Comparison of ENCODE assay signal across 1 cellular context in the genomic region with DNA sequence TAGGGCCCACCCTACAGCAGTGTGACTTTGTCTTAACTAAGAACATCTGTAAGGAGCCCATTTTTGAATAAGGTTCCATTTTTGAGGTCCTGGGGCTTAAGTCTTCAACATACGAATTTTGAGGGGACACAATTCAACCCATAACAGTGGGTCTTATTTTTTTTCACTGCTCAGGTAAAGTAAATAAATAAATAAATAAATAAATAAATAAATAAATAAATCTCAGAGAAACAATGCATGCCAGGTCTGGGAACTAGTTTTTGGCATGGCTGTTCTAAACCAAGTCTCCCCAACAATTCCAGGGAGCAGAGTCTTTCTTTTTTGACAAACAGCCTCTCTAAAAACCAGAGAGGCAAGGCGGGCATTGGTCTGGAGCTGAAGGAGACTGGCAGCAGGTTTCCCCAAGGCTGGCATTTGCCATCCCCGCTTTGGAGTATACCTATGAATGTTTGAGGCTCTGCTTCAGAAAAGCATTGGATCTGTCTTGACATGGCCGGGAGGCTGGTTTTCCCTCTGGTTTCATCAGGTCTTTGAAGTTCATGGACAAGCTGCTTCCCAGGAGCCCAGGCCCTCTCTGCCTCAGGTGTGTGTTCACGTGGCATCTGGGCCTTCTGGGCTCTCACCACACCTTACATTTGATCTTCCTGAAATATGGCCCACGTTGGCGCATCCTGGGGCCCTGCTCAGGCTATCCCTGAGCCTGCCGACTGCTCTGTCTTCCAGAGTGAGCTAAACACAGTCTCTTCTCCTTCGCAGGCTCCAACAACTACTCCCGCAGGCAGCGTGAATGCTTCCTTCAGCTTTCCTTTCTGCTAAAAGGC.
TF ChIP-seq lines count a peak whose summit lies in the region.

No MANE protein-coding gene starts in this region.

TF ChIP-seq in HEK293, 187 proteins besides CTCF, POLR2A, EP300 and RAD21 (continued from another document and continues in another):
- TF ChIP-seq, protein P1, sequence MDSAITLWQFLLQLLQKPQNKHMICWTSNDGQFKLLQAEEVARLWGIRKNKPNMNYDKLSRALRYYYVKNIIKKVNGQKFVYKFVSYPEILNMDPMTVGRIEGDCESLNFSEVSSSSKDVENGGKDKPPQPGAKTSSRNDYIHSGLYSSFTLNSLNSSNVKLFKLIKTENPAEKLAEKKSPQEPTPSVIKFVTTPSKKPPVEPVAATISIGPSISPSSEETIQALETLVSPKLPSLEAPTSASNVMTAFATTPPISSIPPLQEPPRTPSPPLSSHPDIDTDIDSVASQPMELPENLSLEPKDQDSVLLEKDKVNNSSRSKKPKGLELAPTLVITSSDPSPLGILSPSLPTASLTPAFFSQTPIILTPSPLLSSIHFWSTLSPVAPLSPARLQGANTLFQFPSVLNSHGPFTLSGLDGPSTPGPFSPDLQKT (IDR thresholded peaks at IDR 0.05; ENCODE audit: borderline replicate concordance, low read depth, low read length), result no peak
- TF ChIP-seq KLF10 (tag by site-specific recombination; IDR thresholded peaks at IDR 0.05) (no peak), ZBTB48 (tag by site-specific recombination; IDR thresholded peaks at IDR 0.05) (no peak), ZNF76 (tag by site-specific recombination; IDR thresholded peaks at IDR 0.05; ENCODE audit: borderline replicate concordance, low read depth) (no peak), ZNF791 (tag by site-specific recombination; IDR thresholded peaks at IDR 0.05) (no peak), RBAK (tag by site-specific recombination; IDR thresholded peaks at IDR 0.05) (no peak), ZNF514 (tag by site-specific recombination; IDR thresholded peaks at IDR 0.05) (no peak), ZNF140 (tag by site-specific recombination; IDR thresholded peaks at IDR 0.05) (peak; percentile 41; the same call in 1 of the 2 replicates), YY2 (tag by site-specific recombination; IDR thresholded peaks at IDR 0.05) (no peak), ZSCAN23 (tag by site-specific recombination; IDR thresholded peaks at IDR 0.05) (no peak), ZNF394 (tag by site-specific recombination; IDR thresholded peaks at IDR 0.05; ENCODE audit: borderline replicate concordance) (peak; percentile 75; the same call in 1 of the 2 replicates), ZNF24 (tag by site-specific recombination; IDR thresholded peaks at IDR 0.05) (no peak), ZNF654 (tag by site-specific recombination; IDR thresholded peaks at IDR 0.05; ENCODE audit: low read depth) (peak; percentile 26; the same call in 1 of the 2 replicates), ZNF623 (tag by site-specific recombination; IDR thresholded peaks at IDR 0.05) (peak; percentile 37; the same call in 1 of the 2 replicates), ZNF558 (tag by site-specific recombination; IDR thresholded peaks at IDR 0.05) (0 out of 2 replicates have a peak, but pooled peaks have one; percentile 40), ZNF114 (tag by site-specific recombination; IDR thresholded peaks at IDR 0.05) (no peak), ZNF670 (tag by site-specific recombination; IDR thresholded peaks at IDR 0.05; ENCODE audit: low read depth) (no peak), ZNF530 (tag by site-specific recombination; IDR thresholded peaks at IDR 0.05; ENCODE audit: low read depth) (no peak)
- TF ChIP-seq, protein P2, sequence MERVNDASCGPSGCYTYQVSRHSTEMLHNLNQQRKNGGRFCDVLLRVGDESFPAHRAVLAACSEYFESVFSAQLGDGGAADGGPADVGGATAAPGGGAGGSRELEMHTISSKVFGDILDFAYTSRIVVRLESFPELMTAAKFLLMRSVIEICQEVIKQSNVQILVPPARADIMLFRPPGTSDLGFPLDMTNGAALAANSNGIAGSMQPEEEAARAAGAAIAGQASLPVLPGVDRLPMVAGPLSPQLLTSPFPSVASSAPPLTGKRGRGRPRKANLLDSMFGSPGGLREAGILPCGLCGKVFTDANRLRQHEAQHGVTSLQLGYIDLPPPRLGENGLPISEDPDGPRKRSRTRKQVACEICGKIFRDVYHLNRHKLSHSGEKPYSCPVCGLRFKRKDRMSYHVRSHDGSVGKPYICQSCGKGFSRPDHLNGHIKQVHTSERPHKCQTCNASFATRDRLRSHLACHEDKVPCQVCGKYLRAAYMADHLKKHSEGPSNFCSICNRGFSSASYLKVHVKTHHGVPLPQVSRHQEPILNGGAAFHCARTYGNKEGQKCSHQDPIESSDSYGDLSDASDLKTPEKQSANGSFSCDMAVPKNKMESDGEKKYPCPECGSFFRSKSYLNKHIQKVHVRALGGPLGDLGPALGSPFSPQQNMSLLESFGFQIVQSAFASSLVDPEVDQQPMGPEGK (tag by site-specific recombination; IDR thresholded peaks at IDR 0.05), result no peak
- TF ChIP-seq, protein P3, sequence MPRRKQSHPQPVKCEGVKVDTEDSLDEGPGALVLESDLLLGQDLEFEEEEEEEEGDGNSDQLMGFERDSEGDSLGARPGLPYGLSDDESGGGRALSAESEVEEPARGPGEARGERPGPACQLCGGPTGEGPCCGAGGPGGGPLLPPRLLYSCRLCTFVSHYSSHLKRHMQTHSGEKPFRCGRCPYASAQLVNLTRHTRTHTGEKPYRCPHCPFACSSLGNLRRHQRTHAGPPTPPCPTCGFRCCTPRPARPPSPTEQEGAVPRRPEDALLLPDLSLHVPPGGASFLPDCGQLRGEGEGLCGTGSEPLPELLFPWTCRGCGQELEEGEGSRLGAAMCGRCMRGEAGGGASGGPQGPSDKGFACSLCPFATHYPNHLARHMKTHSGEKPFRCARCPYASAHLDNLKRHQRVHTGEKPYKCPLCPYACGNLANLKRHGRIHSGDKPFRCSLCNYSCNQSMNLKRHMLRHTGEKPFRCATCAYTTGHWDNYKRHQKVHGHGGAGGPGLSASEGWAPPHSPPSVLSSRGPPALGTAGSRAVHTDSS (tag by site-specific recombination; IDR thresholded peaks at IDR 0.05), result no peak
- TF ChIP-seq, protein P4, sequence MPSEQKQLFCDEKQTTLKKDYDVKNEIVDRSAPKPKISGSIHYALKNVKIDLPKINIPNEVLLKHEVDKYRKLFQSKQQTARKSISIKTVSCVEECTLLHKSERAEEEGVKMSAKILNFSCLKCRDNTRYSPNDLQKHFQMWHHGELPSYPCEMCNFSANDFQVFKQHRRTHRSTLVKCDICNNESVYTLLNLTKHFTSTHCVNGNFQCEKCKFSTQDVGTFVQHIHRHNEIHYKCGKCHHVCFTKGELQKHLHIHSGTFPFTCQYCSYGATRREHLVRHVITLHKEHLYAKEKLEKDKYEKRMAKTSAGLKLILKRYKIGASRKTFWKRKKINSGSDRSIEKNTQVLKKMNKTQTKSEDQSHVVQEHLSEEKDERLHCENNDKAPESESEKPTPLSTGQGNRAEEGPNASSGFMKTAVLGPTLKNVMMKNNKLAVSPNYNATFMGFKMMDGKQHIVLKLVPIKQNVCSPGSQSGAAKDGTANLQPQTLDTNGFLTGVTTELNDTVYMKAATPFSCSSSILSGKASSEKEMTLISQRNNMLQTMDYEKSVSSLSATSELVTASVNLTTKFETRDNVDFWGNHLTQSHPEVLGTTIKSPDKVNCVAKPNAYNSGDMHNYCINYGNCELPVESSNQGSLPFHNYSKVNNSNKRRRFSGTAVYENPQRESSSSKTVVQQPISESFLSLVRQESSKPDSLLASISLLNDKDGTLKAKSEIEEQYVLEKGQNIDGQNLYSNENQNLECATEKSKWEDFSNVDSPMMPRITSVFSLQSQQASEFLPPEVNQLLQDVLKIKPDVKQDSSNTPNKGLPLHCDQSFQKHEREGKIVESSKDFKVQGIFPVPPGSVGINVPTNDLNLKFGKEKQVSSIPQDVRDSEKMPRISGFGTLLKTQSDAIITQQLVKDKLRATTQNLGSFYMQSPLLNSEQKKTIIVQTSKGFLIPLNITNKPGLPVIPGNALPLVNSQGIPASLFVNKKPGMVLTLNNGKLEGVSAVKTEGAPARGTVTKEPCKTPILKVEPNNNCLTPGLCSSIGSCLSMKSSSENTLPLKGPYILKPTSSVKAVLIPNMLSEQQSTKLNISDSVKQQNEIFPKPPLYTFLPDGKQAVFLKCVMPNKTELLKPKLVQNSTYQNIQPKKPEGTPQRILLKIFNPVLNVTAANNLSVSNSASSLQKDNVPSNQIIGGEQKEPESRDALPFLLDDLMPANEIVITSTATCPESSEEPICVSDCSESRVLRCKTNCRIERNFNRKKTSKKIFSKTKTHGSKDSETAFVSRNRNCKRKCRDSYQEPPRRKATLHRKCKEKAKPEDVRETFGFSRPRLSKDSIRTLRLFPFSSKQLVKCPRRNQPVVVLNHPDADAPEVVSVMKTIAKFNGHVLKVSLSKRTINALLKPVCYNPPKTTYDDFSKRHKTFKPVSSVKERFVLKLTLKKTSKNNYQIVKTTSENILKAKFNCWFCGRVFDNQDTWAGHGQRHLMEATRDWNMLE (tag by site-specific recombination; conservative IDR thresholded peaks at IDR 0.05; ENCODE audit: low read depth), result peak; percentile 67; the same call in 1 of the 2 replicates
- TF ChIP-seq, protein P5, sequence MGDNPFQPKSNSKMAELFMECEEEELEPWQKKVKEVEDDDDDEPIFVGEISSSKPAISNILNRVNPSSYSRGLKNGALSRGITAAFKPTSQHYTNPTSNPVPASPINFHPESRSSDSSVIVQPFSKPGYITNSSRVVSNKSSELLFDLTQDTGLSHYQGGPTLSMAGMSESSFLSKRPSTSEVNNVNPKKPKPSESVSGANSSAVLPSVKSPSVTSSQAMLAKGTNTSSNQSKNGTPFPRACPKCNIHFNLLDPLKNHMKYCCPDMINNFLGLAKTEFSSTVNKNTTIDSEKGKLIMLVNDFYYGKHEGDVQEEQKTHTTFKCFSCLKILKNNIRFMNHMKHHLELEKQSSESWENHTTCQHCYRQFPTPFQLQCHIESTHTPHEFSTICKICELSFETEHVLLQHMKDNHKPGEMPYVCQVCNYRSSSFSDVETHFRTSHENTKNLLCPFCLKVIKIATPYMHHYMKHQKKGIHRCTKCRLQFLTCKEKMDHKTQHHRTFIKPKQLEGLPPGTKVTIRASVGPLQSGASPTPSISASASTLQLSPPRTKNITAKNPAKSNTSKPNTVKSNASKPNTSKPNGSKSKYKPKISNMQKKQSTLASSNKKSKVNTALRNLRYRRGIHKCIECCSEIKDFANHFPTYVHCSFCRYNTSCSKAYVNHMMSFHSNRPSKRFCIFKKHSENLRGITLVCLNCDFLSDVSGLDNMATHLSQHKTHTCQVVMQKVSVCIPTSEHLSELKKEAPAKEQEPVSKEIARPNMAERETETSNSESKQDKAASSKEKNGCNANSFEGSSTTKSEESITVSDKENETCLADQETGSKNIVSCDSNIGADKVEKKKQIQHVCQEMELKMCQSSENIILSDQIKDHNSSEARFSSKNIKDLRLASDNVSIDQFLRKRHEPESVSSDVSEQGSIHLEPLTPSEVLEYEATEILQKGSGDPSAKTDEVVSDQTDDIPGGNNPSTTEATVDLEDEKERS (tag by site-specific recombination; IDR thresholded peaks at IDR 0.05), result no peak
- TF ChIP-seq, protein P6, sequence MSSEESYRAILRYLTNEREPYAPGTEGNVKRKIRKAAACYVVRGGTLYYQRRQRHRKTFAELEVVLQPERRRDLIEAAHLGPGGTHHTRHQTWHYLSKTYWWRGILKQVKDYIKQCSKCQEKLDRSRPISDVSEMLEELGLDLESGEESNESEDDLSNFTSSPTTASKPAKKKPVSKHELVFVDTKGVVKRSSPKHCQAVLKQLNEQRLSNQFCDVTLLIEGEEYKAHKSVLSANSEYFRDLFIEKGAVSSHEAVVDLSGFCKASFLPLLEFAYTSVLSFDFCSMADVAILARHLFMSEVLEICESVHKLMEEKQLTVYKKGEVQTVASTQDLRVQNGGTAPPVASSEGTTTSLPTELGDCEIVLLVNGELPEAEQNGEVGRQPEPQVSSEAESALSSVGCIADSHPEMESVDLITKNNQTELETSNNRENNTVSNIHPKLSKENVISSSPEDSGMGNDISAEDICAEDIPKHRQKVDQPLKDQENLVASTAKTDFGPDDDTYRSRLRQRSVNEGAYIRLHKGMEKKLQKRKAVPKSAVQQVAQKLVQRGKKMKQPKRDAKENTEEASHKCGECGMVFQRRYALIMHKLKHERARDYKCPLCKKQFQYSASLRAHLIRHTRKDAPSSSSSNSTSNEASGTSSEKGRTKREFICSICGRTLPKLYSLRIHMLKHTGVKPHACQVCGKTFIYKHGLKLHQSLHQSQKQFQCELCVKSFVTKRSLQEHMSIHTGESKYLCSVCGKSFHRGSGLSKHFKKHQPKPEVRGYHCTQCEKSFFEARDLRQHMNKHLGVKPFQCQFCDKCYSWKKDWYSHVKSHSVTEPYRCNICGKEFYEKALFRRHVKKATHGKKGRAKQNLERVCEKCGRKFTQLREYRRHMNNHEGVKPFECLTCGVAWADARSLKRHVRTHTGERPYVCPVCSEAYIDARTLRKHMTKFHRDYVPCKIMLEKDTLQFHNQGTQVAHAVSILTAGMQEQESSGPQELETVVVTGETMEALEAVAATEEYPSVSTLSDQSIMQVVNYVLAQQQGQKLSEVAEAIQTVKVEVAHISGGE (tag by site-specific recombination; conservative IDR thresholded peaks at IDR 0.05; ENCODE audit: low read depth), result peak; percentile 56
- TF ChIP-seq, protein P7, sequence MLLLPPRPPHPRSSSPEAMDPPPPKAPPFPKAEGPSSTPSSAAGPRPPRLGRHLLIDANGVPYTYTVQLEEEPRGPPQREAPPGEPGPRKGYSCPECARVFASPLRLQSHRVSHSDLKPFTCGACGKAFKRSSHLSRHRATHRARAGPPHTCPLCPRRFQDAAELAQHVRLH (tag by site-specific recombination; IDR thresholded peaks at IDR 0.05), result no peak
- TF ChIP-seq, protein P8, sequence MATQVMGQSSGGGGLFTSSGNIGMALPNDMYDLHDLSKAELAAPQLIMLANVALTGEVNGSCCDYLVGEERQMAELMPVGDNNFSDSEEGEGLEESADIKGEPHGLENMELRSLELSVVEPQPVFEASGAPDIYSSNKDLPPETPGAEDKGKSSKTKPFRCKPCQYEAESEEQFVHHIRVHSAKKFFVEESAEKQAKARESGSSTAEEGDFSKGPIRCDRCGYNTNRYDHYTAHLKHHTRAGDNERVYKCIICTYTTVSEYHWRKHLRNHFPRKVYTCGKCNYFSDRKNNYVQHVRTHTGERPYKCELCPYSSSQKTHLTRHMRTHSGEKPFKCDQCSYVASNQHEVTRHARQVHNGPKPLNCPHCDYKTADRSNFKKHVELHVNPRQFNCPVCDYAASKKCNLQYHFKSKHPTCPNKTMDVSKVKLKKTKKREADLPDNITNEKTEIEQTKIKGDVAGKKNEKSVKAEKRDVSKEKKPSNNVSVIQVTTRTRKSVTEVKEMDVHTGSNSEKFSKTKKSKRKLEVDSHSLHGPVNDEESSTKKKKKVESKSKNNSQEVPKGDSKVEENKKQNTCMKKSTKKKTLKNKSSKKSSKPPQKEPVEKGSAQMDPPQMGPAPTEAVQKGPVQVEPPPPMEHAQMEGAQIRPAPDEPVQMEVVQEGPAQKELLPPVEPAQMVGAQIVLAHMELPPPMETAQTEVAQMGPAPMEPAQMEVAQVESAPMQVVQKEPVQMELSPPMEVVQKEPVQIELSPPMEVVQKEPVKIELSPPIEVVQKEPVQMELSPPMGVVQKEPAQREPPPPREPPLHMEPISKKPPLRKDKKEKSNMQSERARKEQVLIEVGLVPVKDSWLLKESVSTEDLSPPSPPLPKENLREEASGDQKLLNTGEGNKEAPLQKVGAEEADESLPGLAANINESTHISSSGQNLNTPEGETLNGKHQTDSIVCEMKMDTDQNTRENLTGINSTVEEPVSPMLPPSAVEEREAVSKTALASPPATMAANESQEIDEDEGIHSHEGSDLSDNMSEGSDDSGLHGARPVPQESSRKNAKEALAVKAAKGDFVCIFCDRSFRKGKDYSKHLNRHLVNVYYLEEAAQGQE (tag by site-specific recombination; IDR thresholded peaks at IDR 0.05), result 0 out of 2 replicates have a peak, but pooled peaks have one; percentile 19
